10 cellular contexts compared by ENCODE assay signal in genomic region chr3:15360786-15361493, GRCh38. TPM values are rescaled to one million over a fixed set of nuclear protein-coding genes. Genes with fewer than 3 reads are reported as not detected.
DNase-seq lines count a peak whose midpoint lies in the region; ATAC-seq and TF ChIP-seq lines count a peak whose summit lies in the region.
"Had no signal": no experiment of that assay in that cellular context is flagged by ENCODE, and none has a peak within 500 bp of the region (broad histone marks: within the 10 kb centered on the region; RNA-seq: fewer than 3 reads in every experiment).

No MANE protein-coding gene starts in this region.

- ATAC-seq in Right ventricle myocardium superior (ENCODE audit: poor library complexity) (peak; percentile 28), SK-N-SH treated with all-trans-retinoic acid at 6 μM for 48 hours (peak; percentile 36)
- ATAC-seq in activated CD8-positive, alpha-beta T cell treated with anti-CD3 and anti-CD28 coated beads, Interleukin-2, amount 10 ng/mL, durations not matched to agents 7 days and 5 days = no peak

- H3K9me3 ChIP-seq in left ventricle myocardium inferior (replicated peaks) = no peaks in the 10 kb centered on the region
- no peaks in the 10 kb centered on the region for H3K9me3 ChIP-seq in vagina

- H3K36me3 ChIP-seq in left ventricle myocardium inferior = no peaks in the 10 kb centered on the region
- no peaks in the 10 kb centered on the region for H3K36me3 ChIP-seq in vagina

- no peaks in the 10 kb centered on the region for H3K9me3 Mint-ChIP-seq in activated CD8-positive, alpha-beta T cell treated with anti-CD3 and anti-CD28 coated beads, Interleukin-2, amount 10 ng/mL, durations not matched to agents 7 days and 5 days (ENCODE audit: insufficient read depth)

- no peaks in the 10 kb centered on the region for H3K4me1 ChIP-seq in left ventricle myocardium inferior
- peaks cover 17% of the 10 kb centered on the region for H3K4me1 ChIP-seq in vagina

- POLR2A ChIA-PET in activated CD8-positive, alpha-beta T cell treated with anti-CD3 and anti-CD28 coated beads, Interleukin-2, amount 10 ng/mL, durations not matched to agents 7 days and 5 days (lab: Charles Lee) = interaction anchor here (1.3 to 1.4 kb wide), 2 partner anchors 29 to 95 kb away, joined by 3 to 4 read pairs; partner anchors contain the start of gene SH3BP5

- DNase-seq in Right ventricle myocardium superior (no peak), left ventricle myocardium inferior (no peak), foreskin fibroblast (peak; percentile 42 to 76), vagina (ENCODE audit: extremely low spot score in 2 of 2) (no peak), COR-L47 (lab: John Stamatoyannopoulos, UW) (no peak), NCI-H2227 treated with DMSO at 0.1 percent for 48 hours (lab: John Stamatoyannopoulos, UW) (no peak)
- DNase-seq in activated CD8-positive, alpha-beta T cell treated with anti-CD3 and anti-CD28 coated beads, Interleukin-2, amount 10 ng/mL, durations not matched to agents 7 days and 5 days = no peak

- H3K4me3 ChIP-seq in left ventricle myocardium inferior = no peak overlapping the region
- H3K4me3 ChIP-seq in foreskin fibroblast (ENCODE audit: low read depth in 1 of 2, low read length in 2 of 2) = no peak overlapping the region
- H3K4me3 ChIP-seq in vagina = no peak overlapping the region

- intact Hi-C loops in Right ventricle myocardium superior (cut with DNase I) (no loop called here), left ventricle myocardium inferior (cut with micrococcal nuclease) (no loop called here), vagina (cut with DNase I) (no loop called here)

- peaks cover 5% of the 10 kb centered on the region for H3K36me3 Mint-ChIP-seq in activated CD8-positive, alpha-beta T cell treated with anti-CD3 and anti-CD28 coated beads, Interleukin-2, amount 10 ng/mL, durations not matched to agents 7 days and 5 days (ENCODE audit: low read depth)

- TF ChIP-seq POLR2A in vagina (IDR thresholded peaks at IDR 0.05) = no peak

- CTCF ChIA-PET in activated CD8-positive, alpha-beta T cell treated with anti-CD3 and anti-CD28 coated beads, Interleukin-2, amount 10 ng/mL, durations not matched to agents 7 days and 5 days (lab: Charles Lee) = interaction anchor here (1.0 to 2.5 kb wide), 5 partner anchors 17 to 93 kb away, joined by 3 to 16 read pairs (median 5); partner anchors contain the start of gene SH3BP5

- H3K4me3 Mint-ChIP-seq in activated CD8-positive, alpha-beta T cell treated with anti-CD3 and anti-CD28 coated beads, Interleukin-2, amount 10 ng/mL, durations not matched to agents 7 days and 5 days = no peak overlapping the region

- H3K4me1 Mint-ChIP-seq in activated CD8-positive, alpha-beta T cell treated with anti-CD3 and anti-CD28 coated beads, Interleukin-2, amount 10 ng/mL, durations not matched to agents 7 days and 5 days (ENCODE audit: low read depth) = peaks cover 35% of the 10 kb centered on the region

- H3K27ac ChIP-seq in left ventricle myocardium inferior (replicated peaks) = no peak overlapping the region
- peak overlapping the region; percentile 21 for H3K27ac ChIP-seq in vagina
- H3K27ac ChIP-seq: C4-2B, parathyroid adenoma had no signal

- H3K27me3 Mint-ChIP-seq in activated CD8-positive, alpha-beta T cell treated with anti-CD3 and anti-CD28 coated beads, Interleukin-2, amount 10 ng/mL, durations not matched to agents 7 days and 5 days (ENCODE audit: low read depth) = peaks cover 7% of the 10 kb centered on the region

- H3K27me3 ChIP-seq in left ventricle myocardium inferior (ENCODE audit: low read depth) (no peaks in the 10 kb centered on the region), vagina (no peaks in the 10 kb centered on the region)

- no peak for TF ChIP-seq CTCF in left ventricle myocardium inferior (IDR thresholded peaks at IDR 0.05; ENCODE audit: borderline replicate concordance)
- TF ChIP-seq CTCF in foreskin fibroblast (IDR thresholded peaks at IDR 0.05; ENCODE audit: low read depth, low read length) = no peak
- no peak for TF ChIP-seq CTCF in vagina (IDR thresholded peaks at IDR 0.05)

- H3K27ac Mint-ChIP-seq in activated CD8-positive, alpha-beta T cell treated with anti-CD3 and anti-CD28 coated beads, Interleukin-2, amount 10 ng/mL, durations not matched to agents 7 days and 5 days = no peak overlapping the region

TF ChIP-seq in SK-N-SH treated with all-trans-retinoic acid at 6 μM for 48 hours, 23 proteins besides CTCF, POLR2A, EP300 and RAD21:
- TF ChIP-seq TSHZ2 (CRISPR knock-in tag; IDR thresholded peaks at IDR 0.05) = no peak
- no peak for TF ChIP-seq ZNF565 (CRISPR knock-in tag; conservative IDR thresholded peaks at IDR 0.05; ENCODE audit: low read depth)
- TF ChIP-seq RARB (CRISPR knock-in tag; IDR thresholded peaks at IDR 0.05) = no peak
- TF ChIP-seq, protein P1, sequence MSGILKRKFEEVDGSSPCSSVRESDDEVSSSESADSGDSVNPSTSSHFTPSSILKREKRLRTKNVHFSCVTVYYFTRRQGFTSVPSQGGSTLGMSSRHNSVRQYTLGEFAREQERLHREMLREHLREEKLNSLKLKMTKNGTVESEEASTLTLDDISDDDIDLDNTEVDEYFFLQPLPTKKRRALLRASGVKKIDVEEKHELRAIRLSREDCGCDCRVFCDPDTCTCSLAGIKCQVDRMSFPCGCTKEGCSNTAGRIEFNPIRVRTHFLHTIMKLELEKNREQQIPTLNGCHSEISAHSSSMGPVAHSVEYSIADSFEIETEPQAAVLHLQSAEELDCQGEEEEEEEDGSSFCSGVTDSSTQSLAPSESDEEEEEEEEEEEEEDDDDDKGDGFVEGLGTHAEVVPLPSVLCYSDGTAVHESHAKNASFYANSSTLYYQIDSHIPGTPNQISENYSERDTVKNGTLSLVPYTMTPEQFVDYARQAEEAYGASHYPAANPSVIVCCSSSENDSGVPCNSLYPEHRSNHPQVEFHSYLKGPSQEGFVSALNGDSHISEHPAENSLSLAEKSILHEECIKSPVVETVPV (CRISPR knock-in tag; IDR thresholded peaks at IDR 0.05) = no peak

RNA-seq across cellular contexts. Expression of gene SH3BP5, which starts 28.6 kb away (rescaled TPM):
- total RNA-seq in Right ventricle myocardium superior = 10.4 TPM
- total RNA-seq in left ventricle myocardium inferior = 8.8 TPM
- 78.6 TPM for total RNA-seq in vagina
- total RNA-seq in activated CD8-positive, alpha-beta T cell treated with anti-CD3 and anti-CD28 coated beads, Interleukin-2, amount 10 ng/mL, durations not matched to agents 7 days and 5 days = 10 to 100 TPM; 12.6 to 15.0 TPM

Comparison
In these comparisons a context has a peak if more than half of its experiments do, and no peak if none do; other contexts are left out.
1. DNase-seq: peak in foreskin fibroblast (2 of 2); none in Right ventricle myocardium superior (single experiment), left ventricle myocardium inferior (single experiment), vagina (0 of 2), COR-L47 (single experiment), activated CD8-positive, alpha-beta T cell treated with anti-CD3 and anti-CD28 coated beads, Interleukin-2, amount 10 ng/mL, durations not matched to agents 7 days and 5 days (single experiment) and NCI-H2227 treated with DMSO at 0.1 percent for 48 hours (single experiment).